Comparison of ENCODE assay signal across 24 cellular contexts in the genomic region with DNA sequence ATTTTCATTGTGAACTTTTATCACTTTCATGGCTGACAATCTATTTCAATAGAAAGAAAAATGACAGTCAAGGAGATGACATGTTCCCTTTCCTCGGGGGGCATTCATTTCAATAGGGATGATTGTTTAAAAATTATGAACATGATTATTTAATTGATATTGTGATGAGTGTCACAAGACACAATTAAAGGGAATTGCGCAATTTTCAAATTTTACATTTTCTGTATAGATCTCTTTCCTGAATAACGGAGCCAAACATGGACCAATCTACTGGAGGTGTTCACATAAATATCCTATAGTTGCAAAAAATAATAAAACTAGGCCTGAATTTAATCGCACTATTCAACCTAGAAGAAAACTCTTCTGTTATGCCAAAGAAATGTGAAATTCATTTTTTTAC.
DNase-seq lines count a peak whose midpoint lies in the region; ATAC-seq, FAIRE-seq and TF ChIP-seq lines count a peak whose summit lies in the region.
"Had no signal": no experiment of that assay in that cellular context is flagged by ENCODE, and none has a peak within 500 bp of the region (broad histone marks: within the 10 kb centered on the region; RNA-seq: fewer than 3 reads in every experiment).

No MANE protein-coding gene starts in this region.

- no peaks in the 10 kb centered on the region for H4K20me1 ChIP-seq in IMR-90 (ENCODE audit: insufficient read depth, low read length)
- H4K20me1 ChIP-seq in Karpas-422 (ENCODE audit: insufficient read depth, low read depth, low read length), result no peaks in the 10 kb centered on the region
- H4K20me1 ChIP-seq: BLaER1 treated with 17β-estradiol and CSF1 and Interleukin-3, amounts not matched to agents 10 nM and 100 nM had no signal

- FAIRE-seq in A549 (lab: Jason Lieb, UNC), result no peak
- FAIRE-seq: GM12878, GM12892, GM18507 had no signal

- no peak overlapping the region for H2AK9ac ChIP-seq in IMR-90 (replicated peaks; ENCODE audit: low read depth, low read length, poor library complexity)

- H2BK5ac ChIP-seq in IMR-90 (ENCODE audit: low read depth, low read length, poor library complexity, severe bottlenecking), result no peak overlapping the region

- TF ChIP-seq POLR2A in A549 (IDR thresholded peaks at IDR 0.05; ENCODE audit: low read length) (no peak), IMR-90 (IDR thresholded peaks at IDR 0.05; ENCODE audit: low read depth, low read length) (no peak)

- no peak overlapping the region for H4K5ac ChIP-seq in IMR-90 (ENCODE audit: low read depth, low read length)

- H2BK20ac ChIP-seq in IMR-90 (ENCODE audit: low read depth, low read length), result no peak overlapping the region

- intact Hi-C loops in IMR-90 (cut with micrococcal nuclease), result no loop called here

- H3K4me1 ChIP-seq in A549 (no peaks in the 10 kb centered on the region), IMR-90 (ENCODE audit: control insufficient read depth, insufficient read depth, low read length) (no peaks in the 10 kb centered on the region), Karpas-422 (ENCODE audit: low read length) (no peaks in the 10 kb centered on the region)
- H3K4me1 ChIP-seq: BLaER1 treated with 17β-estradiol and CSF1 and Interleukin-3, amounts not matched to agents 10 nM and 100 nM had no signal

- ATAC-seq in A549 (no peak), IMR-90 (ENCODE audit: low read depth) (no peak)
- ATAC-seq: CD8-positive, alpha-beta T cell; GM12878 had no signal

- no TSS peak for BruUV-seq in IMR-90 (replicated peaks; lab: Mats Ljungman, UMichigan)

- H2AFZ ChIP-seq in IMR-90 (replicated peaks; ENCODE audit: low read length, poor library complexity) (no peak overlapping the region), Karpas-422 (ENCODE audit: low read length) (peak overlapping the region; percentile 53)

- no peaks in the 10 kb centered on the region for H3K4me1 Mint-ChIP-seq in T-helper 2 cell treated with Interferon-gamma antibody and Interleukin-4, amounts not matched to agents 5 μg/mL and 100 μg/mL, for 36 hours (ENCODE audit: low read depth)
- H3K4me1 Mint-ChIP-seq: B cell had no signal

- TF ChIP-seq CTCF in A549 (IDR thresholded peaks at IDR 0.05) (no peak), IMR-90 (conservative IDR thresholded peaks at IDR 0.05; ENCODE audit: low read depth, low read length) (no peak)

- peaks cover 3% of the 10 kb centered on the region for H3K9me3 Mint-ChIP-seq in T-helper 2 cell treated with Interferon-gamma antibody and Interleukin-4, amounts not matched to agents 5 μg/mL and 100 μg/mL, for 36 hours

- H3K27me3 ChIP-seq in IMR-90 (ENCODE audit: control insufficient read depth, insufficient read depth, low read length) (no peaks in the 10 kb centered on the region), Karpas-422 (ENCODE audit: low read length) (no peaks in the 10 kb centered on the region)
- H3K27me3 ChIP-seq: BLaER1 treated with 17β-estradiol and CSF1 and Interleukin-3, amounts not matched to agents 10 nM and 100 nM had no signal

- no peak for DNase-seq in A549 (ENCODE audit: low read depth in 1 of 2, low spot score in 1 of 2)
- no peak for DNase-seq in IMR-90
- no peak for DNase-seq in Karpas-422
- DNase-seq in dermis blood vessel endothelial cell, result no peak
- no peak for DNase-seq in T-helper 2 cell treated with Interferon-gamma antibody and Interleukin-4, amounts not matched to agents 5 μg/mL and 100 μg/mL, for 36 hours (ENCODE audit: low spot score)
- DNase-seq in COLO829 (ENCODE audit: low spot score), result no peak
- DNase-seq: 8988T; AML-193; CD4-positive, alpha-beta T cell; CD8-positive, alpha-beta T cell; COR-L47; DMS 273 treated with DMSO at 0.1 percent for 48 hours; DMS153; DMS53; DMS79; DND-41; EL; GDM1 had no signal

- H2AK5ac ChIP-seq in IMR-90 (ENCODE audit: low read depth, low read length), result no peak overlapping the region

- TF ChIP-seq EP300 in A549 (IDR thresholded peaks at IDR 0.05), result no peak

- H4K8ac ChIP-seq in IMR-90 (ENCODE audit: low read depth in 2 of 2, low read length in 2 of 2), result no peak overlapping the region

- no peaks in the 10 kb centered on the region for H3K9me1 ChIP-seq in IMR-90 (ENCODE audit: insufficient read depth, low read length)

- no peak overlapping the region for H4K91ac ChIP-seq in IMR-90 (ENCODE audit: insufficient read depth, low read depth, low read length)

- H3K23ac ChIP-seq in IMR-90 (ENCODE audit: low read depth, low read length), result no peak overlapping the region

- no peak overlapping the region for H3K9ac ChIP-seq in IMR-90 (ENCODE audit: low read depth, low read length)
- no peak overlapping the region for H3K9ac ChIP-seq in Karpas-422 (ENCODE audit: low read length)
- H3K9ac ChIP-seq: BLaER1 treated with 17β-estradiol and CSF1 and Interleukin-3, amounts not matched to agents 10 nM and 100 nM had no signal

- no peak overlapping the region for H3K27ac Mint-ChIP-seq in T-helper 2 cell treated with Interferon-gamma antibody and Interleukin-4, amounts not matched to agents 5 μg/mL and 100 μg/mL, for 36 hours
- H3K27ac Mint-ChIP-seq: B cell; CD4-positive, alpha-beta T cell; CD8-positive, alpha-beta T cell had no signal

- H3K4me3 ChIP-seq in A549, result no peak overlapping the region
- no peak overlapping the region for H3K4me3 ChIP-seq in IMR-90 (ENCODE audit: insufficient read depth, low read depth, low read length)
- no peak overlapping the region for H3K4me3 ChIP-seq in Karpas-422 (ENCODE audit: low read length)
- H3K4me3 ChIP-seq: BLaER1 treated with 17β-estradiol and CSF1 and Interleukin-3, amounts not matched to agents 10 nM and 100 nM; GM12878 had no signal

- H3K4me2 ChIP-seq in A549, result no peak overlapping the region
- no peak overlapping the region for H3K4me2 ChIP-seq in IMR-90 (ENCODE audit: low read depth, low read length)
- no peak overlapping the region for H3K4me2 ChIP-seq in Karpas-422 (ENCODE audit: low read depth, low read length, poor library complexity, severe bottlenecking)
- H3K4me2 ChIP-seq: BLaER1 treated with 17β-estradiol and CSF1 and Interleukin-3, amounts not matched to agents 10 nM and 100 nM had no signal

- H3K36me3 Mint-ChIP-seq in T-helper 2 cell treated with Interferon-gamma antibody and Interleukin-4, amounts not matched to agents 5 μg/mL and 100 μg/mL, for 36 hours (ENCODE audit: low read depth), result no peaks in the 10 kb centered on the region
- H3K36me3 Mint-ChIP-seq: CD8-positive, alpha-beta T cell had no signal

- no peaks in the 10 kb centered on the region for H3K36me3 ChIP-seq in IMR-90 (ENCODE audit: control insufficient read depth, insufficient read depth, low read length)
- H3K36me3 ChIP-seq in Karpas-422 (ENCODE audit: insufficient read depth, low read length), result no peaks in the 10 kb centered on the region
- H3K36me3 ChIP-seq: BLaER1 treated with 17β-estradiol and CSF1 and Interleukin-3, amounts not matched to agents 10 nM and 100 nM had no signal

- no peak overlapping the region for H2BK120ac ChIP-seq in IMR-90 (ENCODE audit: low read depth, low read length)

- CTCF ChIA-PET in A549 (lab: Yijun Ruan, JAX), result no interaction called here
- CTCF ChIA-PET in IMR-90 (lab: Yijun Ruan, JAX), result no interaction called here

- no peak overlapping the region for H3K4ac ChIP-seq in IMR-90 (ENCODE audit: low read depth, low read length)

- dilution Hi-C loops in IMR-90 (cut with HindIII; ENCODE audit: low sequenced_read_pairs, unreplicated experiment), result no loop called here

- WGBS in A549 (ENCODE audit: missing lambda C conversion rate), result 53% methylated on average over 4 of the region's 4 CpGs
- no CpG with 5 or more reads among the region's 4 CpGs for WGBS in IMR-90 (ENCODE audit: extremely low coverage in 2 of 2, insufficient read length in 1 of 2), 2 experiments

- no peak for TF ChIP-seq RAD21 in A549 (conservative IDR thresholded peaks at IDR 0.05 in 1 of 2, IDR thresholded peaks at IDR 0.05 in 1 of 2)
- TF ChIP-seq RAD21 in IMR-90 (IDR thresholded peaks at IDR 0.05; ENCODE audit: low read length), result no peak

- no peaks in the 10 kb centered on the region for H3K27me3 Mint-ChIP-seq in T-helper 2 cell treated with Interferon-gamma antibody and Interleukin-4, amounts not matched to agents 5 μg/mL and 100 μg/mL, for 36 hours (ENCODE audit: low read depth)
- H3K27me3 Mint-ChIP-seq: B cell; CD4-positive, alpha-beta T cell had no signal

- H3K18ac ChIP-seq in IMR-90 (ENCODE audit: low read depth, low read length), result no peak overlapping the region

- H3K9me3 ChIP-seq in A549, result no peaks in the 10 kb centered on the region
- peaks cover 2% of the 10 kb centered on the region; the same call in 1 of the 2 replicates for H3K9me3 ChIP-seq in IMR-90 (ENCODE audit: control insufficient read depth, insufficient read depth, low read length)
- peaks cover 4% of the 10 kb centered on the region; the same call in 1 of the 2 replicates for H3K9me3 ChIP-seq in Karpas-422 (ENCODE audit: low read length)

- H3K79me2 ChIP-seq in Karpas-422 (ENCODE audit: low read length), result no peaks in the 10 kb centered on the region

- H3K79me1 ChIP-seq in IMR-90 (ENCODE audit: low read depth in 1 of 2, low read length in 2 of 2), result no peaks in the 10 kb centered on the region

- in situ Hi-C loops in IMR-90 (cut with MboI; ENCODE audit: low sequenced_read_pairs), result no loop called here

- no peak overlapping the region for H2BK15ac ChIP-seq in IMR-90 (ENCODE audit: low read depth, low read length)

- no peaks in the 10 kb centered on the region for H3K9me2 ChIP-seq in Karpas-422 (replicated peaks; ENCODE audit: insufficient read depth, low read length)

- no peak overlapping the region for H3K27ac ChIP-seq in A549
- H3K27ac ChIP-seq in IMR-90 (ENCODE audit: insufficient read depth, low read length), result no peak overlapping the region
- no peak overlapping the region for H3K27ac ChIP-seq in Karpas-422 (ENCODE audit: low read length)
- H3K27ac ChIP-seq: BLaER1 treated with 17β-estradiol and CSF1 and Interleukin-3, amounts not matched to agents 10 nM and 100 nM; C4-2B had no signal

- H3K14ac ChIP-seq in IMR-90 (replicated peaks; ENCODE audit: low read depth, low read length), result no peak overlapping the region

- POLR2A ChIA-PET in A549 (lab: Yijun Ruan, JAX), result no interaction called here
- POLR2A ChIA-PET in IMR-90 (lab: Charles Lee; ENCODE audit: unreplicated experiment), result no interaction called here

- no peak overlapping the region for H3K4me3 Mint-ChIP-seq in T-helper 2 cell treated with Interferon-gamma antibody and Interleukin-4, amounts not matched to agents 5 μg/mL and 100 μg/mL, for 36 hours
- H3K4me3 Mint-ChIP-seq: B cell; CD4-positive, alpha-beta T cell; CD8-positive, alpha-beta T cell had no signal

- no peak overlapping the region for H3K56ac ChIP-seq in IMR-90 (ENCODE audit: extremely low read depth, insufficient read depth, low read length)

TF ChIP-seq in A549, 52 proteins besides CTCF, POLR2A, EP300 and RAD21:
- TF ChIP-seq SMC3 (IDR thresholded peaks at IDR 0.05) (no peak), CEBPB (IDR thresholded peaks at IDR 0.05) (peak; percentile 33 to 34; a peak in 1 of 4 replicates)
TF ChIP-seq in A549: peak in this region for 1.

TF ChIP-seq in IMR-90, 13 proteins besides CTCF, POLR2A, EP300 and RAD21:
- TF ChIP-seq NFE2L2 (IDR thresholded peaks at IDR 0.05; ENCODE audit: low read depth, low read length), result no peak
- peak; percentile 79 for TF ChIP-seq CEBPB (IDR thresholded peaks at IDR 0.05; ENCODE audit: low read depth, low read length)
